Comparison of ENCODE assay signal across 8 cellular contexts in the genomic region with DNA sequence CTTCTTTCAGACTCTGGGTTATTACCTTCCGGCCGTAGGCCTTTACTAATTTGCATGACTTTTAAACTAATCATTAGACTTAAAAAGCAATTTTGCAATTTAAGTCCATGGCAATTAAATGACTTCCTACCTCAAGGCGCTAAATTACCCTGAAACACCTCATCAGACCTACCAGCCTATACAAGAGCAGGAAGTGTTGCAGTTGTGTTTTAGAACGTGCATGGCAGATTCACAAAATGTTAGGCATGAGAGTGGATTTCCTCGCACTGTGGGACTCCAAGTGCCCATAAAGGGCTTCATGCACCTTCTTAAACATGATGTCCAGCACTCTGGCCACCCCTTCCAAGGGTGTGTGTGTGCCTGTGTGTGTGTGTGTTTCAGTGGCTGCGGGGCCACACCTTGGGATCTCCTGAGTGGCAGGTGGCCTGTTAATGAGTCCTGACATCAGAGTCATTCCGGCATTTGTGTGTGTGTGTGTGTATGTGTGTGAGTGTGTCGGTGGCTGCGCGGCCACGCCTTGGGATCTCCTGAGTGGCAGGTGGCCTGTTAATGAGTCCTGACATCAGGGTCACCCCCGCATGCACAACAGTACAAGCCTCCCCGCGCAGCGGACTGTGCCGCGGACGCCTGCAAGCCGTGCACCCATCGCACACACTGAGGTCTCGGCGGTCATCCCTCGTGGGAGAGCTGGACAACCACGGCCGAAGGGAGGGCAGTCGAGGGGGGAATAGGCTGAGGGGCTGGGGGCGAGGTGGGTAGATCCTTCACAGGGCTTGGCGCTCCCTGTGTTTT. TPM values are rescaled to one million over a fixed set of nuclear protein-coding genes. Genes with fewer than 3 reads are reported as not detected.
A peak's percentile ranks its signal among the peaks of the same experiment; 100 is the strongest.
DNase-seq lines count a peak whose midpoint lies in the region; ATAC-seq and TF ChIP-seq lines count a peak whose summit lies in the region.

No MANE protein-coding gene starts in this region.

- H3K36me3 Mint-ChIP-seq in Caco-2 (ENCODE audit: insufficient read depth, unreplicated experiment) (peaks cover 8% of the 10 kb centered on the region), progenitor cell of endocrine pancreas (ENCODE audit: insufficient read depth) (peaks cover 19% of the 10 kb centered on the region)
- H3K36me3 Mint-ChIP-seq in activated naive CD8-positive, alpha-beta T cell treated with anti-CD3 and anti-CD28 coated beads, Interleukin-2, amount 10 ng/mL, durations not matched to agents 7 days and 5 days = peaks cover 27% of the 10 kb centered on the region

- DNase-seq in Caco-2 (peak; percentile 76 to 82), HL-60 (ENCODE audit: low read depth in 1 of 2, low spot score in 1 of 2) (peak; percentile 30 to 52), RWPE1 (ENCODE audit: low spot score) (no peak), left ventricle myocardium inferior (peak; percentile 48), progenitor cell of endocrine pancreas (ENCODE audit: low spot score, unreplicated experiment) (peak; percentile 61), foreskin melanocyte (no peak)
- peak; percentile 70 for DNase-seq in activated naive CD8-positive, alpha-beta T cell treated with anti-CD3 and anti-CD28 coated beads, Interleukin-2, amount 10 ng/mL, durations not matched to agents 7 days and 5 days

- intact Hi-C loops in Caco-2 (cut with micrococcal nuclease; ENCODE audit: unreplicated experiment) = loop anchor here (1.0 to 2.0 kb wide), 6 partner anchors 11 to 89 kb away; partner anchors contain the start of gene ETNK1
- intact Hi-C loops in left ventricle myocardium inferior (cut with micrococcal nuclease) = loop anchor here (5.0 kb wide), 1 partner anchor 84 kb away; the partner anchor contains the start of gene ETNK1

- CTCF ChIA-PET in Caco-2 (lab: Charles Lee) (interaction anchor here (1.3 kb wide), 1 partner anchor 84 kb away, joined by 3 read pairs; no protein-coding TSS in a partner anchor), RWPE1 (lab: Yijun Ruan, JAX) (no interaction called here)

- H3K4me1 Mint-ChIP-seq in Caco-2 (ENCODE audit: low read depth, unreplicated experiment) (peaks cover 18% of the 10 kb centered on the region), progenitor cell of endocrine pancreas (ENCODE audit: low read depth) (peaks cover 27% of the 10 kb centered on the region)
- peaks cover 36% of the 10 kb centered on the region for H3K4me1 Mint-ChIP-seq in activated naive CD8-positive, alpha-beta T cell treated with anti-CD3 and anti-CD28 coated beads, Interleukin-2, amount 10 ng/mL, durations not matched to agents 7 days and 5 days

- POLR2A ChIA-PET in Caco-2 (lab: Charles Lee) (interaction anchor here (1.5 to 2.2 kb wide), 2 partner anchors 81 to 84 kb away, joined by 5 to 37 read pairs; partner anchors contain the start of gene ETNK1), RWPE1 (lab: Yijun Ruan, JAX; ENCODE audit: low non-redundant PET) (interaction anchor here (0.6 to 0.7 kb wide), 2 partner anchors 72 kb away, joined by 3 to 4 read pairs; no protein-coding TSS in a partner anchor)
- POLR2A ChIA-PET in activated naive CD8-positive, alpha-beta T cell treated with anti-CD3 and anti-CD28 coated beads, Interleukin-2, amount 10 ng/mL, durations not matched to agents 7 days and 5 days (lab: Charles Lee) = interaction anchor here (0.6 to 1.6 kb wide), 5 partner anchors 8 to 85 kb away, joined by 4 to 12 read pairs (median 5); partner anchors contain the start of gene ETNK1

- peak overlapping the region; percentile 90 for H3K27ac ChIP-seq in HL-60 (replicated peaks)
- peak overlapping the region; percentile 83 for H3K27ac ChIP-seq in RWPE1
- peak overlapping the region; percentile 98 for H3K27ac ChIP-seq in left ventricle myocardium inferior (replicated peaks)

- no peak for TF ChIP-seq CTCF in Caco-2 (IDR thresholded peaks at IDR 0.05; ENCODE audit: insufficient read depth in 1 of 2, low read depth in 1 of 2, low read length in 1 of 2, severe bottlenecking in 1 of 2, unreplicated experiment in 1 of 2)
- TF ChIP-seq CTCF in HL-60 (IDR thresholded peaks at IDR 0.05; ENCODE audit: insufficient read depth, low read length) = no peak
- TF ChIP-seq CTCF in RWPE1 (conservative IDR thresholded peaks at IDR 0.05; ENCODE audit: low read depth) = no peak
- TF ChIP-seq CTCF in left ventricle myocardium inferior (IDR thresholded peaks at IDR 0.05; ENCODE audit: borderline replicate concordance) = no peak
- no peak for TF ChIP-seq CTCF in progenitor cell of endocrine pancreas (IDR thresholded peaks at IDR 0.05; ENCODE audit: unreplicated experiment)

- H3K36me3 ChIP-seq in Caco-2 (ENCODE audit: control insufficient read depth, insufficient read depth, low read length) = no peaks in the 10 kb centered on the region
- no peaks in the 10 kb centered on the region for H3K36me3 ChIP-seq in left ventricle myocardium inferior

- H3K27me3 Mint-ChIP-seq in Caco-2 (ENCODE audit: insufficient read depth, unreplicated experiment) = no peaks in the 10 kb centered on the region
- peaks cover 9% of the 10 kb centered on the region for H3K27me3 Mint-ChIP-seq in activated naive CD8-positive, alpha-beta T cell treated with anti-CD3 and anti-CD28 coated beads, Interleukin-2, amount 10 ng/mL, durations not matched to agents 7 days and 5 days
- H3K27me3 Mint-ChIP-seq in progenitor cell of endocrine pancreas = no peaks in the 10 kb centered on the region

- ATAC-seq in GM21367 (IDR thresholded peaks at IDR 0.05; ENCODE audit: unreplicated experiment) = peak; percentile 43
- peak; percentile 44 for ATAC-seq in activated naive CD8-positive, alpha-beta T cell treated with anti-CD3 and anti-CD28 coated beads, Interleukin-2, amount 10 ng/mL, durations not matched to agents 7 days and 5 days (ENCODE audit: low read depth)

- BruUV-seq in Caco-2 (replicated peaks; lab: Mats Ljungman, UMichigan) = no TSS peak

- peak overlapping the region; percentile 89 for H3K27ac Mint-ChIP-seq in Caco-2 (ENCODE audit: unreplicated experiment)
- H3K27ac Mint-ChIP-seq in activated naive CD8-positive, alpha-beta T cell treated with anti-CD3 and anti-CD28 coated beads, Interleukin-2, amount 10 ng/mL, durations not matched to agents 7 days and 5 days = peak overlapping the region; percentile 94
- peak overlapping the region; percentile 96 for H3K27ac Mint-ChIP-seq in progenitor cell of endocrine pancreas

- peak overlapping the region; percentile 87 for H3K4me3 Mint-ChIP-seq in Caco-2 (ENCODE audit: unreplicated experiment)
- H3K4me3 Mint-ChIP-seq in activated naive CD8-positive, alpha-beta T cell treated with anti-CD3 and anti-CD28 coated beads, Interleukin-2, amount 10 ng/mL, durations not matched to agents 7 days and 5 days = peak overlapping the region; percentile 96
- H3K4me3 Mint-ChIP-seq in progenitor cell of endocrine pancreas (ENCODE audit: low read depth) = peak overlapping the region; percentile 88

- peak overlapping the region; percentile 69 for H3K4me3 ChIP-seq in Caco-2 (ENCODE audit: low read depth, low read length)
- peak overlapping the region; percentile 71 for H3K4me3 ChIP-seq in HL-60 (replicated peaks; ENCODE audit: insufficient read depth, low read length)
- H3K4me3 ChIP-seq in left ventricle myocardium inferior = peak overlapping the region; percentile 94

- H3K27me3 ChIP-seq in Caco-2 (replicated peaks; ENCODE audit: control insufficient read depth, insufficient read depth, low read length) = no peaks in the 10 kb centered on the region
- no peaks in the 10 kb centered on the region for H3K27me3 ChIP-seq in HL-60 (ENCODE audit: insufficient read depth, poor library complexity, severe bottlenecking)
- no peaks in the 10 kb centered on the region for H3K27me3 ChIP-seq in left ventricle myocardium inferior (ENCODE audit: low read depth)

- no peaks in the 10 kb centered on the region for H3K9me3 ChIP-seq in Caco-2
- H3K9me3 ChIP-seq in left ventricle myocardium inferior (replicated peaks) = no peaks in the 10 kb centered on the region

- H3K9me3 Mint-ChIP-seq in Caco-2 (ENCODE audit: unreplicated experiment) (no peaks in the 10 kb centered on the region), progenitor cell of endocrine pancreas (ENCODE audit: low read depth) (peaks cover 3% of the 10 kb centered on the region)
- H3K9me3 Mint-ChIP-seq in activated naive CD8-positive, alpha-beta T cell treated with anti-CD3 and anti-CD28 coated beads, Interleukin-2, amount 10 ng/mL, durations not matched to agents 7 days and 5 days = peaks cover 3% of the 10 kb centered on the region

- peaks cover 8% of the 10 kb centered on the region for H3K4me1 ChIP-seq in Caco-2
- peaks cover 60% of the 10 kb centered on the region for H3K4me1 ChIP-seq in left ventricle myocardium inferior

RNA-seq across cellular contexts. Expression of gene C2CD5, which starts 0.9 kb away (rescaled TPM):
- total RNA-seq in Caco-2 (2022) (44.6 and 51.5 TPM in 2 replicates), left ventricle myocardium inferior (22.5 TPM), progenitor cell of endocrine pancreas (115 and 122 TPM in 2 replicates)
- 10 to 100 TPM; 48.5 to 54.2 TPM for total RNA-seq in activated naive CD8-positive, alpha-beta T cell treated with anti-CD3 and anti-CD28 coated beads, Interleukin-2, amount 10 ng/mL, durations not matched to agents 7 days and 5 days

Comparison
In these comparisons a context has a peak if more than half of its experiments do, and no peak if none do; other contexts are left out.
1. DNase-seq: peak in Caco-2 (2 of 2), HL-60 (2 of 2), activated naive CD8-positive, alpha-beta T cell treated with anti-CD3 and anti-CD28 coated beads, Interleukin-2, amount 10 ng/mL, durations not matched to agents 7 days and 5 days (single experiment), left ventricle myocardium inferior (single experiment) and progenitor cell of endocrine pancreas (single experiment); none in RWPE1 (single experiment) and foreskin melanocyte (single experiment).
2. Peak in every context shown above with its lines, with median percentiles within 50 percentile points of each other: H3K4me3 ChIP-seq, H3K27ac Mint-ChIP-seq, H3K4me3 Mint-ChIP-seq and H3K27ac ChIP-seq.